9 cellular contexts compared by ENCODE assay signal in genomic region chr11:73597340-73597955, GRCh38. TPM values are rescaled to one million over a fixed set of nuclear protein-coding genes. Genes with fewer than 3 reads are reported as not detected.
DNase-seq lines count a peak whose midpoint lies in the region; ATAC-seq, FAIRE-seq and TF ChIP-seq lines count a peak whose summit lies in the region.
"Had no signal": no experiment of that assay in that cellular context is flagged by ENCODE, and none has a peak within 500 bp of the region (broad histone marks: within the 10 kb centered on the region; RNA-seq: fewer than 3 reads in every experiment).

No MANE protein-coding gene starts in this region.

- intact Hi-C loops in OCI-LY7 (cut with micrococcal nuclease; ENCODE audit: unreplicated experiment): no loop called here

- no peaks in the 10 kb centered on the region for H3K27me3 ChIP-seq in endocrine pancreas (ENCODE audit: control insufficient read depth, insufficient read depth, low read length)

- H3K36me3 ChIP-seq in OCI-LY7 (ENCODE audit: insufficient read depth, low read length) (no peaks in the 10 kb centered on the region), endocrine pancreas (ENCODE audit: control insufficient read depth, insufficient read depth, low read length) (no peaks in the 10 kb centered on the region)

- H3K4me3 ChIP-seq in OCI-LY7 (ENCODE audit: low read depth, low read length, poor library complexity, severe bottlenecking) (peak overlapping the region; percentile 79), endocrine pancreas (ENCODE audit: control insufficient read depth, insufficient read depth, low read length) (peak overlapping the region; percentile 58)

- no peaks in the 10 kb centered on the region for H3K9me2 ChIP-seq in OCI-LY7 (ENCODE audit: insufficient read depth, low read length)

- H3K4me1 ChIP-seq in OCI-LY7 (ENCODE audit: insufficient read depth, low read length, poor library complexity, severe bottlenecking) (peaks cover 37% of the 10 kb centered on the region), endocrine pancreas (ENCODE audit: control insufficient read depth, insufficient read depth, low read length) (peaks cover 7% of the 10 kb centered on the region)

- no peak for TF ChIP-seq POLR2A in GM12892 (IDR thresholded peaks at IDR 0.05; ENCODE audit: low read depth, low read length)

- peak overlapping the region; percentile 86 for H3K9ac ChIP-seq in endocrine pancreas (ENCODE audit: control insufficient read depth, insufficient read depth, low read length)

- peak overlapping the region; percentile 72 for H3K27ac ChIP-seq in OCI-LY7 (ENCODE audit: low read depth, low read length, poor library complexity, severe bottlenecking)

- peak overlapping the region; percentile 79 to 97 for H3K27ac Mint-ChIP-seq in natural killer cell treated with Interleukin-12 subunit alpha and Interleukin-12 subunit beta and Interleukin-15 and Interleukin-18, amount 100 ng/mL, for 72 hours

- DNase-seq in GM12892 (ENCODE audit: insufficient read length) (no peak), OCI-LY7 (ENCODE audit: low spot score) (no peak), HCEC 1CT (no peak), NCI-H226 (no peak)
- DNase-seq in natural killer cell treated with Interleukin-12 subunit alpha and Interleukin-12 subunit beta and Interleukin-15 and Interleukin-18, amount 100 ng/mL, for 72 hours (ENCODE audit: low spot score): no peak

- H3K9me3 ChIP-seq in OCI-LY7 (ENCODE audit: low read length) (no peaks in the 10 kb centered on the region), endocrine pancreas (ENCODE audit: control insufficient read depth, low read length) (no peaks in the 10 kb centered on the region)

- CTCF ChIA-PET in OCI-LY7 (lab: Charles Lee; ENCODE audit: unreplicated experiment): no interaction called here

- no peak for ATAC-seq in natural killer cell treated with Interleukin-12 subunit alpha and Interleukin-12 subunit beta and Interleukin-15 and Interleukin-18, amount 100 ng/mL, for 72 hours
- ATAC-seq in HG03139 (IDR thresholded peaks at IDR 0.05; ENCODE audit: unreplicated experiment): no peak
- no peak for ATAC-seq in HG03280 (IDR thresholded peaks at IDR 0.05; ENCODE audit: unreplicated experiment)

- H2AFZ ChIP-seq in OCI-LY7 (ENCODE audit: low read length): peak overlapping the region; percentile 98

- no peaks in the 10 kb centered on the region for H3K9me3 Mint-ChIP-seq in natural killer cell treated with Interleukin-12 subunit alpha and Interleukin-12 subunit beta and Interleukin-15 and Interleukin-18, amount 100 ng/mL, for 72 hours

- no peak for TF ChIP-seq CTCF in OCI-LY7 (conservative IDR thresholded peaks at IDR 0.05; ENCODE audit: low read length)

- no peaks in the 10 kb centered on the region; the same call in 1 of the 2 replicates for H4K20me1 ChIP-seq in OCI-LY7 (ENCODE audit: insufficient read depth, low read length)

- peak overlapping the region; percentile 96 for H3K4me3 Mint-ChIP-seq in natural killer cell treated with Interleukin-12 subunit alpha and Interleukin-12 subunit beta and Interleukin-15 and Interleukin-18, amount 100 ng/mL, for 72 hours

- POLR2A ChIA-PET in OCI-LY7 (lab: Charles Lee): interaction anchor here (0.7 to 1.9 kb wide), 4 partner anchors 11 to 187 kb away, joined by 5 to 10 read pairs (median 8); no protein-coding TSS in a partner anchor

- peak overlapping the region; percentile 86 for H3K4me2 ChIP-seq in OCI-LY7 (ENCODE audit: low read length)

- no peaks in the 10 kb centered on the region for H3K36me3 Mint-ChIP-seq in natural killer cell treated with Interleukin-12 subunit alpha and Interleukin-12 subunit beta and Interleukin-15 and Interleukin-18, amount 100 ng/mL, for 72 hours

- H3K27me3 Mint-ChIP-seq in natural killer cell treated with Interleukin-12 subunit alpha and Interleukin-12 subunit beta and Interleukin-15 and Interleukin-18, amount 100 ng/mL, for 72 hours: no peaks in the 10 kb centered on the region

- FAIRE-seq in GM12892 (lab: Jason Lieb, UNC): peak; percentile 80
- FAIRE-seq: TTC549 had no signal

- BruUV-seq in OCI-LY7 (replicated peaks; lab: Mats Ljungman, UMichigan): no TSS peak

- peaks cover 39% of the 10 kb centered on the region; the same call in 1 of the 2 replicates for H3K79me2 ChIP-seq in OCI-LY7 (ENCODE audit: insufficient read depth, low read depth, low read length)

- peaks cover 23 to 25% of the 10 kb centered on the region in 2 donors for H3K4me1 Mint-ChIP-seq in natural killer cell treated with Interleukin-12 subunit alpha and Interleukin-12 subunit beta and Interleukin-15 and Interleukin-18, amount 100 ng/mL, for 72 hours (ENCODE audit: low read depth in 2 of 2)

RNA-seq across cellular contexts. Expression of gene FAM168A, which starts 0.5 kb away (rescaled TPM):
- polyA plus RNA-seq in GM12892 (2012; ENCODE audit: missing spikeins): 13.5 TPM
- 6.4 and 10.1 TPM in 2 replicates for total RNA-seq in OCI-LY7 (2014; rRNA removed; shearing (Covaris generic))
- total RNA-seq in OCI-LY7 (2022): 23.7 and 23.9 TPM in 2 replicates
- total RNA-seq in natural killer cell treated with Interleukin-12 subunit alpha and Interleukin-12 subunit beta and Interleukin-15 and Interleukin-18, amount 100 ng/mL, for 72 hours: 10 to 100 TPM; 15.2 to 17.2 TPM

RNA-seq across cellular contexts. Expression of gene PLEKHB1, which starts 48.9 kb away (rescaled TPM):
- polyA plus RNA-seq in GM12892 (2012; ENCODE audit: missing spikeins): 0.36 TPM
- total RNA-seq in OCI-LY7 (2014; rRNA removed; shearing (Covaris generic)): 2.3 and 5.4 TPM in 2 replicates
- total RNA-seq in OCI-LY7 (2022): 9.2 and 11.8 TPM in 2 replicates
- 1 to 10 TPM in 1 of 2 donors, under 1 TPM in 1; 0.45 to 3.2 TPM for total RNA-seq in natural killer cell treated with Interleukin-12 subunit alpha and Interleukin-12 subunit beta and Interleukin-15 and Interleukin-18, amount 100 ng/mL, for 72 hours
